In genomic region chr20:47868744-47869143, GRCh38 we compare ENCODE assay signal across 26 cellular contexts.
"Had no signal": no experiment of that assay in that cellular context is flagged by ENCODE, and none has a peak within 500 bp of the region (broad histone marks: within the 10 kb centered on the region; RNA-seq: fewer than 3 reads in every experiment).

No MANE protein-coding gene starts in this region.

- H3K4me3 ChIP-seq: colonic mucosa, esophagus squamous epithelium, gastrocnemius medialis, heart right ventricle, left lung, lung had no signal

- H3K27ac ChIP-seq: colonic mucosa, epithelial cell of prostate, esophagus squamous epithelium, gastrocnemius medialis, heart right ventricle, left lung had no signal

- H3K36me3 ChIP-seq: colonic mucosa, esophagus squamous epithelium, gastrocnemius medialis, heart right ventricle, left lung had no signal

- H3K9me3 ChIP-seq: colonic mucosa, esophagus squamous epithelium, gastrocnemius medialis, heart right ventricle, left lung had no signal

- FAIRE-seq: endometrium, islet of Langerhans, keratinocyte had no signal

- DNase-seq: colonic mucosa; cortex of kidney; effector CD8-positive, alpha-beta T cell; effector memory CD8-positive, alpha-beta T cell; endodermal cell; erythroblast; esophagus squamous epithelium; foreskin fibroblast; foreskin melanocyte; gastrocnemius medialis; glutamatergic neuron; head of caudate nucleus; heart right ventricle; hippocampal formation; left cardiac atrium; left lung; left ventricle myocardium superior; mammary epithelial cell; mesendoderm; midbrain had no signal

- ATAC-seq: effector memory CD8-positive, alpha-beta T cell; esophagus mucosa; gastrocnemius medialis; heart right ventricle; left cardiac atrium; left lung; left ventricle myocardium superior had no signal

- H3K27me3 ChIP-seq: colonic mucosa, gastrocnemius medialis had no signal

- H3K4me1 ChIP-seq: colonic mucosa, esophagus squamous epithelium, gastrocnemius medialis, heart right ventricle, left lung had no signal
